In genomic region chr6:138483911-138484731, GRCh38 we compare ENCODE assay signal across 28 cellular contexts. TPM values are rescaled to one million over a fixed set of nuclear protein-coding genes. Genes with fewer than 3 reads are reported as not detected.
DNase-seq lines count a peak whose midpoint lies in the region; ATAC-seq and TF ChIP-seq lines count a peak whose summit lies in the region.
"Had no signal": no experiment of that assay in that cellular context is flagged by ENCODE, and none has a peak within 500 bp of the region (broad histone marks: within the 10 kb centered on the region; RNA-seq: fewer than 3 reads in every experiment).

No MANE protein-coding gene starts in this region.

- no peaks in the 10 kb centered on the region for H3K9me3 Mint-ChIP-seq in neural progenitor cell
- H3K9me3 Mint-ChIP-seq: activated CD4-positive, alpha-beta memory T cell treated with anti-CD3 and anti-CD28 coated beads, Interleukin-2, amount 10 ng/mL, durations not matched to agents 7 days and 5 days; activated naive CD4-positive, alpha-beta T cell treated with anti-CD3 and anti-CD28 coated beads, Interleukin-2, amount 50 U/mL, for 24 hours; activated T-helper 17 cell treated with anti-CD3 and anti-CD28 coated beads, Interleukin-2, amount 50 U/mL, for 72 hours; natural killer cell had no signal

- peaks cover 53% of the 10 kb centered on the region for H3K4me1 Mint-ChIP-seq in neural progenitor cell
- H3K4me1 Mint-ChIP-seq: activated CD4-positive, alpha-beta memory T cell treated with anti-CD3 and anti-CD28 coated beads, Interleukin-2, amount 10 ng/mL, durations not matched to agents 7 days and 5 days; activated naive CD4-positive, alpha-beta T cell treated with anti-CD3 and anti-CD28 coated beads, Interleukin-2, amount 50 U/mL, for 24 hours; natural killer cell had no signal

- peak; percentile 48 for ATAC-seq in HG03432 (IDR thresholded peaks at IDR 0.05; ENCODE audit: unreplicated experiment)
- ATAC-seq: activated T-helper 17 cell treated with anti-CD3 and anti-CD28 coated beads, Interleukin-2, amount 50 U/mL, for 72 hours; foreskin keratinocyte; left lung; natural killer cell had no signal

- H3K36me3 Mint-ChIP-seq in neural progenitor cell: peaks cover 29% of the 10 kb centered on the region
- H3K36me3 Mint-ChIP-seq: activated naive CD4-positive, alpha-beta T cell treated with anti-CD3 and anti-CD28 coated beads, Interleukin-2, amount 50 U/mL, for 24 hours; natural killer cell had no signal

- no peak overlapping the region for H2AFZ ChIP-seq in neural progenitor cell (replicated peaks)

- peak overlapping the region; percentile 16 to 60 (median 53) for H3K27ac ChIP-seq in esophagus muscularis mucosa (replicated peaks in 1 of 4)
- H3K27ac ChIP-seq in neural progenitor cell: no peak overlapping the region
- H3K27ac ChIP-seq: cardiac muscle cell, colonic mucosa, foreskin keratinocyte, left lung, SJSA1, upper lobe of left lung had no signal

- TF ChIP-seq POLR2A in esophagus muscularis mucosa (IDR thresholded peaks at IDR 0.05; ENCODE audit: low read depth): no peak

- H3K4me3 Mint-ChIP-seq in neural progenitor cell: peak overlapping the region; percentile 64
- H3K4me3 Mint-ChIP-seq: activated CD4-positive, alpha-beta memory T cell treated with anti-CD3 and anti-CD28 coated beads, Interleukin-2, amount 10 ng/mL, durations not matched to agents 7 days and 5 days; activated naive CD4-positive, alpha-beta T cell treated with anti-CD3 and anti-CD28 coated beads, Interleukin-2, amount 50 U/mL, for 24 hours; activated T-helper 17 cell treated with anti-CD3 and anti-CD28 coated beads, Interleukin-2, amount 50 U/mL, for 72 hours; natural killer cell had no signal

- no peaks in the 10 kb centered on the region for H3K79me2 ChIP-seq in neural progenitor cell (ENCODE audit: low read depth)

- in situ Hi-C loops in GM13976 (cut with MboI; ENCODE audit: low sequenced_read_pairs, unreplicated experiment): no loop called here

- H3K4me1 ChIP-seq in esophagus muscularis mucosa (peaks cover 17 to 30% (median 26%) of the 10 kb centered on the region in 4 donors), neural progenitor cell (peaks cover 27% of the 10 kb centered on the region)
- H3K4me1 ChIP-seq: BE2C had no signal

- intact Hi-C loops in esophagus muscularis mucosa (cut with DNase I): no loop called here

- 86% methylated on average over 3 of the region's 3 CpGs for WGBS in esophagus muscularis mucosa

- no peak overlapping the region for H3K9ac ChIP-seq in neural progenitor cell

- H3K4me3 ChIP-seq in esophagus muscularis mucosa: no peak overlapping the region
- H3K4me3 ChIP-seq in neural progenitor cell: no peak overlapping the region
- H3K4me3 ChIP-seq: cardiac muscle cell, colonic mucosa, left lung, SJSA1, upper lobe of left lung had no signal

- H4K20me1 ChIP-seq in neural progenitor cell (ENCODE audit: low read depth): peaks cover 13% of the 10 kb centered on the region

- H3K36me3 ChIP-seq in esophagus muscularis mucosa (no peaks in the 10 kb centered on the region), neural progenitor cell (no peaks in the 10 kb centered on the region)
- H3K36me3 ChIP-seq: BE2C, cardiac muscle cell, colonic mucosa, heart right ventricle, left lung, upper lobe of left lung had no signal

- H3K27me3 ChIP-seq in esophagus muscularis mucosa: no peaks in the 10 kb centered on the region
- H3K27me3 ChIP-seq in neural progenitor cell: no peaks in the 10 kb centered on the region
- H3K27me3 ChIP-seq: cardiac muscle cell, colonic mucosa, foreskin keratinocyte, heart right ventricle, left lung, SJSA1, upper lobe of left lung had no signal

- H3F3A ChIP-seq in neural progenitor cell (ENCODE audit: low read depth): peaks cover 20% of the 10 kb centered on the region

- TF ChIP-seq CTCF in GM13976 (IDR thresholded peaks at IDR 0.05; ENCODE audit: borderline replicate concordance, control extremely low read depth, extremely low read depth, insufficient read depth, missing control alignments) (no peak), esophagus muscularis mucosa (IDR thresholded peaks at IDR 0.05) (no peak), neural progenitor cell (IDR thresholded peaks at IDR 0.05) (no peak)

- peak; percentile 27 for DNase-seq in GM13976 (ENCODE audit: low spot score)
- DNase-seq in esophagus muscularis mucosa (ENCODE audit: extremely low spot score): no peak
- no peak for DNase-seq in neural progenitor cell (ENCODE audit: low spot score)
- no peak for DNase-seq in hepatic stellate cell (ENCODE audit: low spot score)
- DNase-seq in NCI-H345 (lab: John Stamatoyannopoulos, UW): no peak
- no peak for DNase-seq in NCI-H1048 (lab: John Stamatoyannopoulos, UW)
- no peak for DNase-seq in NAMALWA (ENCODE audit: low spot score)
- DNase-seq: ACHN; activated CD4-positive, alpha-beta memory T cell treated with anti-CD3 and anti-CD28 coated beads, Interleukin-2, amount 10 ng/mL, durations not matched to agents 7 days and 5 days; activated CD4-positive, CD25-positive, alpha-beta regulatory T cell treated with anti-CD3 and anti-CD28 coated beads, Interleukin-2, amount 50 U/mL, for 72 hours; BE2C; colonic mucosa; effector memory CD4-positive, alpha-beta T cell; foreskin keratinocyte; heart right ventricle; Karpas-422; left lung; natural killer cell; NCI-H1694; NCI-H2171; right cardiac atrium; stimulated activated CD4-positive, alpha-beta T cell treated with anti-CD3 and anti-CD28 coated beads, Interleukin-2, amount 100 ng/mL, for 48 hours; upper lobe of left lung had no signal

- no peak for TF ChIP-seq EP300 in esophagus muscularis mucosa (IDR thresholded peaks at IDR 0.05)

- peak overlapping the region; percentile 67 for H3K4me2 ChIP-seq in neural progenitor cell

- peaks cover 2% of the 10 kb centered on the region for H3K27me3 Mint-ChIP-seq in neural progenitor cell (ENCODE audit: insufficient read depth, low read depth)

- H3K9me3 ChIP-seq in esophagus muscularis mucosa: no peaks in the 10 kb centered on the region
- no peaks in the 10 kb centered on the region for H3K9me3 ChIP-seq in neural progenitor cell (ENCODE audit: low read depth)
- H3K9me3 ChIP-seq: BE2C, colonic mucosa, heart right ventricle, left lung, SJSA1, upper lobe of left lung had no signal

- H3K27ac Mint-ChIP-seq in neural progenitor cell: no peak overlapping the region
- H3K27ac Mint-ChIP-seq: activated CD4-positive, alpha-beta memory T cell treated with anti-CD3 and anti-CD28 coated beads, Interleukin-2, amount 10 ng/mL, durations not matched to agents 7 days and 5 days; activated naive CD4-positive, alpha-beta T cell treated with anti-CD3 and anti-CD28 coated beads, Interleukin-2, amount 50 U/mL, for 24 hours; activated T-helper 17 cell treated with anti-CD3 and anti-CD28 coated beads, Interleukin-2, amount 50 U/mL, for 72 hours; natural killer cell had no signal

RNA-seq across cellular contexts. Expression of gene NHSL1, which starts 15.2 kb away (rescaled TPM):
- 10 to 100 TPM in 3 of 4 donors, 1 to 10 TPM in 1; 8.6 to 15.6 (median 11.7) TPM for total RNA-seq in esophagus muscularis mucosa
- 7.7 and 12.1 TPM in 2 replicates for total RNA-seq in neural progenitor cell (ENCODE audit: low replicate concordance)
